ENCODE assay signal across 19 cellular contexts in the genomic region with DNA sequence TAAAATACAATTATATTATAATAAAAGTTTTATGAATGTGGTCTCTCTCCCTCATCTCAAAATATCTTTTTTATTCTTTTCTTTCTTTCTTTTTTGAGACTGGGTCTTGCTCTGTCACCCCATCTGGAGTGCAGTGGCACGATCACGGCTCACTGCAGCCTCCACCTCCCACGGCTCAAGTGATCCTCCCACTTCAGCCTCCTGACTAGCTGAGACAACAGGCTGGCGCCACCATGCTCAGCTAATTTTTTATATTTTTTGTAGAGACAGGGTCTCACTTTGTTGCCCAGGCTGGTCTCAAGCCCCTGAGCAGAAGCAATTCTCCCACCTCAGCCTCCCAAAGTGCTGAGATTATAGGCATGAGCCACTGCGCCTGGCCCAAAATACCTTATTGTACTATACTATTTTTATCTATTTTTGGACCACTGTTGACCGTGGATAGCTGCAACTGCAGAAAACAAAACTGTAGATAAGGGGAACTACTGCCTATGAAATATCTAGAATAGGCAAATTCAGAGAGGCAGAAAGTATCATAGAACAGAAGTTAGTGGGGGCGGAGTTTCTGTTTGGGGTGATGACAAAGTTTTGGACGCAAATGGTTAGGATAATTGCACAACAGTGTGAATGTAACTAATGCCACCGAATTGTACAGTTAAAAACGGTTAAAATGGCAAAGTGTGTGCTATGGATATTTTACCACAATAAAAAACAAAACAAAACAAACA.
DNase-seq lines count a peak whose midpoint lies in the region; ATAC-seq, FAIRE-seq and TF ChIP-seq lines count a peak whose summit lies in the region.
"Had no signal": no experiment of that assay in that cellular context is flagged by ENCODE, and none has a peak within 500 bp of the region (broad histone marks: within the 10 kb centered on the region; RNA-seq: fewer than 3 reads in every experiment).

No MANE protein-coding gene starts in this region.

- no peak overlapping the region for H3K27ac ChIP-seq in CD8-positive, alpha-beta memory T cell (ENCODE audit: low read depth, low read length)
- H3K27ac ChIP-seq: KMS-11, neural progenitor cell had no signal

- no peaks in the 10 kb centered on the region for H3K9me3 ChIP-seq in CD8-positive, alpha-beta memory T cell (ENCODE audit: low read length)

- ATAC-seq in stimulated activated naive B cell treated with anti-CD40 and anti-IgM and Interleukin-4, amounts not matched to agents 10 μg/mL and 1 μg/mL and 100 μg/mL, for 72 hours (replicated peaks) = no peak
- ATAC-seq in activated T-helper 17 cell treated with anti-CD3 and anti-CD28 coated beads, Interleukin-2, amount 50 U/mL, for 72 hours (replicated peaks) = no peak

- peaks cover 8 to 16% of the 10 kb centered on the region in 2 donors for H3K27me3 Mint-ChIP-seq in stimulated activated naive B cell treated with anti-CD40 and anti-IgM and Interleukin-4, amounts not matched to agents 10 μg/mL and 1 μg/mL and 100 μg/mL, for 72 hours
- H3K27me3 Mint-ChIP-seq in activated T-helper 17 cell treated with anti-CD3 and anti-CD28 coated beads, Interleukin-2, amount 50 U/mL, for 72 hours = peaks cover 11% of the 10 kb centered on the region
- H3K27me3 Mint-ChIP-seq in CD8-positive, alpha-beta memory T cell = no peaks in the 10 kb centered on the region

- peak overlapping the region; percentile 37 for H3K27ac Mint-ChIP-seq in stimulated activated naive B cell treated with anti-CD40 and anti-IgM and Interleukin-4, amounts not matched to agents 10 μg/mL and 1 μg/mL and 100 μg/mL, for 72 hours
- H3K27ac Mint-ChIP-seq in activated T-helper 17 cell treated with anti-CD3 and anti-CD28 coated beads, Interleukin-2, amount 50 U/mL, for 72 hours = no peak overlapping the region
- peak overlapping the region in 1 of 8 donors; percentile 92 for H3K27ac Mint-ChIP-seq in CD8-positive, alpha-beta memory T cell
- H3K27ac Mint-ChIP-seq: HFFc6, neural progenitor cell had no signal

- peaks cover 0 to 4% of the 10 kb centered on the region in 2 donors for H3K36me3 Mint-ChIP-seq in stimulated activated naive B cell treated with anti-CD40 and anti-IgM and Interleukin-4, amounts not matched to agents 10 μg/mL and 1 μg/mL and 100 μg/mL, for 72 hours
- H3K36me3 Mint-ChIP-seq in activated T-helper 17 cell treated with anti-CD3 and anti-CD28 coated beads, Interleukin-2, amount 50 U/mL, for 72 hours (ENCODE audit: low read depth) = no peaks in the 10 kb centered on the region
- no peaks in the 10 kb centered on the region for H3K36me3 Mint-ChIP-seq in CD8-positive, alpha-beta memory T cell
- H3K36me3 Mint-ChIP-seq: neural progenitor cell had no signal

- peaks cover 16% of the 10 kb centered on the region for H3K4me1 ChIP-seq in CD8-positive, alpha-beta memory T cell (ENCODE audit: insufficient read depth, low read length)

- peaks cover 48 to 82% of the 10 kb centered on the region in 2 donors for H3K4me1 Mint-ChIP-seq in stimulated activated naive B cell treated with anti-CD40 and anti-IgM and Interleukin-4, amounts not matched to agents 10 μg/mL and 1 μg/mL and 100 μg/mL, for 72 hours
- H3K4me1 Mint-ChIP-seq in activated T-helper 17 cell treated with anti-CD3 and anti-CD28 coated beads, Interleukin-2, amount 50 U/mL, for 72 hours = peaks cover 5% of the 10 kb centered on the region
- H3K4me1 Mint-ChIP-seq in CD8-positive, alpha-beta memory T cell = peaks cover 20 to 28% (median 26%) of the 10 kb centered on the region in 3 donors

- FAIRE-seq in GM19239 (lab: Jason Lieb, UNC) = peak; percentile 70
- FAIRE-seq: frontal cortex had no signal

- no peaks in the 10 kb centered on the region for H3K27me3 ChIP-seq in CD8-positive, alpha-beta memory T cell (ENCODE audit: insufficient read depth, low read length, poor library complexity, severe bottlenecking)

- no peak for TF ChIP-seq CTCF in fibroblast of the aortic adventitia (IDR thresholded peaks at IDR 0.05; ENCODE audit: insufficient read depth, low read length)

- CTCF ChIA-PET in CD8-positive, alpha-beta memory T cell (lab: Charles Lee) = no interaction called here

- DNase-seq in GM19239 (ENCODE audit: insufficient read length, low spot score) = no peak
- DNase-seq in MV-4-11 (lab: John Stamatoyannopoulos, UW) = peak; percentile 95
- DNase-seq in fibroblast of the aortic adventitia (ENCODE audit: low read depth) = peak; percentile 69
- DNase-seq in stimulated activated naive B cell treated with anti-CD40 and anti-IgM and Interleukin-4, amounts not matched to agents 10 μg/mL and 1 μg/mL and 100 μg/mL, for 72 hours = no peak
- no peak for DNase-seq in NCI-H524 treated with DMSO at 0.1 percent for 48 hours (lab: John Stamatoyannopoulos, UW)
- no peak for DNase-seq in CD8-positive, alpha-beta memory T cell
- DNase-seq: activated gamma-delta T cell treated with Interleukin-2 at 50 U/mL for 16 hours; anterior cingulate cortex; HFFc6; NCI-H1417 treated with DMSO at 0.1 percent for 48 hours; NCI-H2171 treated with DMSO at 0.1 percent for 48 hours; NCI-H82; retina; stimulated activated CD4-positive, alpha-beta T cell treated with anti-CD3 and anti-CD28 coated beads, Interleukin-1b, Interleukin-23, amount 100 ng/mL, for 48 hours; substantia nigra had no signal

- H3K9me3 Mint-ChIP-seq in stimulated activated naive B cell treated with anti-CD40 and anti-IgM and Interleukin-4, amounts not matched to agents 10 μg/mL and 1 μg/mL and 100 μg/mL, for 72 hours = no peaks in the 10 kb centered on the region
- H3K9me3 Mint-ChIP-seq in activated T-helper 17 cell treated with anti-CD3 and anti-CD28 coated beads, Interleukin-2, amount 50 U/mL, for 72 hours = no peaks in the 10 kb centered on the region
- no peaks in the 10 kb centered on the region for H3K9me3 Mint-ChIP-seq in CD8-positive, alpha-beta memory T cell
- H3K9me3 Mint-ChIP-seq: HFFc6, neural progenitor cell had no signal

- H3K4me3 ChIP-seq in fibroblast of the aortic adventitia (ENCODE audit: low read depth, low read length) = no peak overlapping the region
- H3K4me3 ChIP-seq in CD8-positive, alpha-beta memory T cell (ENCODE audit: low read length) = no peak overlapping the region
- H3K4me3 ChIP-seq: neural progenitor cell had no signal

- POLR2A ChIA-PET in CD8-positive, alpha-beta memory T cell (lab: Charles Lee) = no interaction called here

- no peak overlapping the region for H3K4me3 Mint-ChIP-seq in stimulated activated naive B cell treated with anti-CD40 and anti-IgM and Interleukin-4, amounts not matched to agents 10 μg/mL and 1 μg/mL and 100 μg/mL, for 72 hours
- H3K4me3 Mint-ChIP-seq in activated T-helper 17 cell treated with anti-CD3 and anti-CD28 coated beads, Interleukin-2, amount 50 U/mL, for 72 hours = no peak overlapping the region
- H3K4me3 Mint-ChIP-seq in CD8-positive, alpha-beta memory T cell = no peak overlapping the region
- H3K4me3 Mint-ChIP-seq: HFFc6, neural progenitor cell had no signal

- no peaks in the 10 kb centered on the region for H3K36me3 ChIP-seq in CD8-positive, alpha-beta memory T cell (ENCODE audit: insufficient read depth, low read length)
- H3K36me3 ChIP-seq: neural progenitor cell had no signal

Comparison
In these comparisons a context has a peak if more than half of its experiments do, and no peak if none do; other contexts are left out.
1. DNase-seq: peak in MV-4-11 (single experiment) and fibroblast of the aortic adventitia (single experiment); none in GM19239 (single experiment), stimulated activated naive B cell treated with anti-CD40 and anti-IgM and Interleukin-4, amounts not matched to agents 10 μg/mL and 1 μg/mL and 100 μg/mL, for 72 hours (single experiment), NCI-H524 treated with DMSO at 0.1 percent for 48 hours (single experiment) and CD8-positive, alpha-beta memory T cell (0 of 5).